Comparison of ENCODE assay signal across 1 cellular context in the genomic region with DNA sequence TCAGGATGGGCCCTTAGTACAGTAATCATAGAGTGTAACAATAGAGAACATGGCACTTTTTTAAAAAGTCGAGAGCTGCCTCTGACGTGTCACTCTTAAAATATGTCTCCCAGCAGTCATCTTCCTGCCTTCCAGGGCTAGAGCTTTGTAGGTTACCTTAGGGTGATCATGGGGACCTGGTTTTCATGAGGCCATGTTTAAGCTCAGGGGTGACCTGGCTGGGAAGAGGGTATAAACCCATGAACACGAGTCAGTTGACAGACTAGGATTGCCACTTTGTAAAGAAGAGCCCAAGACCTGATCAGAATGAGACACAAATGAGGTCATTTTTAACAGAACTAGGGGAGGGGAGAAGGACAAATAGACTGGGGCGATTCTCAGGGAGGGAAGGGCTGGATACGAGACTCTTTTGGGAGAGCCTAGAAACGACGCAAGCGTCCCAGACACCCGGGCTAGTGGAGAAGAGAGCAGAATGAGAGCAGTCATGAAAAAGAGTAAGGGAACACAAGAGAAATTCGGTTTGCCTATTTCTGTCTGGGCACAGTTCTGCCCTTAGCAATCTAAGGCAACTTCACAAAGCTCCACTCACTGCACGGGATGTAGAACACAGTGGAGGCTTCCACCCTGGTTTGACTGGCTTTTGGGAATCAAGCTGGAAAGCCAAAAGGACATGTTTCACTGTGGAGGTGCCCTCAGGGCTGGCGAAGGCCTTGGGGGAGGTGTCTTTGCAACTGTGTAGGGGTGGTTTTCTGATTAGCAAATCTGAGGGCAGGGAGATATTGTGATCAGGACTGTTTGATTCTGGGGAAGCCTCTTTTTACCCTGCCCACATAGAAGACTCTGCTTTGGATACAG.
TF ChIP-seq lines count a peak whose summit lies in the region.

No MANE protein-coding gene starts in this region.

TF ChIP-seq in IMR-90, 13 proteins besides CTCF, POLR2A, EP300 and RAD21 (continued from another document):
- TF ChIP-seq, protein P1, sequence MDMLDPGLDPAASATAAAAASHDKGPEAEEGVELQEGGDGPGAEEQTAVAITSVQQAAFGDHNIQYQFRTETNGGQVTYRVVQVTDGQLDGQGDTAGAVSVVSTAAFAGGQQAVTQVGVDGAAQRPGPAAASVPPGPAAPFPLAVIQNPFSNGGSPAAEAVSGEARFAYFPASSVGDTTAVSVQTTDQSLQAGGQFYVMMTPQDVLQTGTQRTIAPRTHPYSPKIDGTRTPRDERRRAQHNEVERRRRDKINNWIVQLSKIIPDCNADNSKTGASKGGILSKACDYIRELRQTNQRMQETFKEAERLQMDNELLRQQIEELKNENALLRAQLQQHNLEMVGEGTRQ (IDR thresholded peaks at IDR 0.05; ENCODE audit: low read depth, low read length), result no peak
- TF ChIP-seq, protein P2, sequence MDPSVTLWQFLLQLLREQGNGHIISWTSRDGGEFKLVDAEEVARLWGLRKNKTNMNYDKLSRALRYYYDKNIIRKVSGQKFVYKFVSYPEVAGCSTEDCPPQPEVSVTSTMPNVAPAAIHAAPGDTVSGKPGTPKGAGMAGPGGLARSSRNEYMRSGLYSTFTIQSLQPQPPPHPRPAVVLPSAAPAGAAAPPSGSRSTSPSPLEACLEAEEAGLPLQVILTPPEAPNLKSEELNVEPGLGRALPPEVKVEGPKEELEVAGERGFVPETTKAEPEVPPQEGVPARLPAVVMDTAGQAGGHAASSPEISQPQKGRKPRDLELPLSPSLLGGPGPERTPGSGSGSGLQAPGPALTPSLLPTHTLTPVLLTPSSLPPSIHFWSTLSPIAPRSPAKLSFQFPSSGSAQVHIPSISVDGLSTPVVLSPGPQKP (IDR thresholded peaks at IDR 0.05; ENCODE audit: borderline replicate concordance, low read depth, low read length), result no peak
- no peak for TF ChIP-seq MAZ (IDR thresholded peaks at IDR 0.05; ENCODE audit: borderline replicate concordance, low read depth, low read length)
- no peak for TF ChIP-seq SMC3 (IDR thresholded peaks at IDR 0.05; ENCODE audit: low read depth, low read length)
- TF ChIP-seq NFE2L2 (IDR thresholded peaks at IDR 0.05; ENCODE audit: low read depth, low read length), result no peak
- TF ChIP-seq MAFK (IDR thresholded peaks at IDR 0.05; ENCODE audit: low read depth, low read length), result no peak
- no peak for TF ChIP-seq RFX5 (IDR thresholded peaks at IDR 0.05; ENCODE audit: low read depth, low read length)
TF ChIP-seq in IMR-90: peak in this region for 0.
